In the genomic region with DNA sequence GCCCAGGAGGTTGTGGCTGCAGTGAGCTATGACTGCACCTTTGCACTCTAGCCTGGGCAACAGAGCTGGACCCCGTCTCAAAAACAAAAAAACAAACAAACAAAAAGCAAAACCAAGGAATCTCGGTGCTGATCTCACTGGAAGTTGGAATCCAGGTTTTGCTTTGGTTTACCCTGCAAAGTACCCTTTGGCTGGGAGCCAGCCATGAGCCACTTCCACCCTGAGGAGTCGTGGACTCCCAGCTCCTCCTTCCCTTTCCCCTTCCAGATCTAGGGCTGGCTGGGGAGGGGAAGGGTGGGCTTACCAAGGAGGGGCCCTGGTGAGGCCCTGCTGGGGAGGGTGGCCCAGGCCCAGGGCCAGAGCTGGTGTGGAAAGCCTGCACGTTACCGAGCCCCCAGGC, we compare ENCODE assay signal across 24 cellular contexts. TPM values are rescaled to one million over a fixed set of nuclear protein-coding genes. Genes with fewer than 3 reads are reported as not detected.
A peak's percentile ranks its signal among the peaks of the same experiment; 100 is the strongest.
DNase-seq lines count a peak whose midpoint lies in the region; ATAC-seq and TF ChIP-seq lines count a peak whose summit lies in the region.
"Had no signal": no experiment of that assay in that cellular context is flagged by ENCODE, and none has a peak within 500 bp of the region (broad histone marks: within the 10 kb centered on the region; RNA-seq: fewer than 3 reads in every experiment).

No MANE protein-coding gene starts in this region.

- no peaks in the 10 kb centered on the region for H3K4me1 Mint-ChIP-seq in CD8-positive, alpha-beta memory T cell
- H3K4me1 Mint-ChIP-seq in CD14-positive monocyte: no peaks in the 10 kb centered on the region
- H3K4me1 Mint-ChIP-seq: activated CD4-positive, alpha-beta memory T cell treated with anti-CD3 and anti-CD28 coated beads, Interleukin-2, amount 10 ng/mL, durations not matched to agents 7 days and 5 days; activated naive CD4-positive, alpha-beta T cell treated with anti-CD3 and anti-CD28 coated beads, Interleukin-2, amount 10 ng/mL, durations not matched to agents 7 days and 5 days; naive B cell had no signal

- no peaks in the 10 kb centered on the region for H3K9me3 ChIP-seq in prostate gland
- H3K9me3 ChIP-seq in CD8-positive, alpha-beta memory T cell (ENCODE audit: low read length): no peaks in the 10 kb centered on the region
- H3K9me3 ChIP-seq: colonic mucosa had no signal

- H3K4me3 Mint-ChIP-seq in CD8-positive, alpha-beta memory T cell: no peak overlapping the region
- H3K4me3 Mint-ChIP-seq in CD14-positive monocyte: no peak overlapping the region
- H3K4me3 Mint-ChIP-seq: activated CD4-positive, alpha-beta memory T cell treated with anti-CD3 and anti-CD28 coated beads, Interleukin-2, amount 10 ng/mL, durations not matched to agents 7 days and 5 days; activated naive CD4-positive, alpha-beta T cell treated with anti-CD3 and anti-CD28 coated beads, Interleukin-2, amount 10 ng/mL, durations not matched to agents 7 days and 5 days; activated T-cell treated with anti-CD3 and anti-CD28 coated beads, Interleukin-2, amount 50 U/mL, for 24 hours; CD8-positive, alpha-beta T cell; naive B cell; stimulated activated naive CD8-positive, alpha-beta T cell treated with anti-CD3 and anti-CD28 coated beads, Interleukin-15, Interleukin-2, amounts not matched to agents 100 ng/mL and 50 ng/mL, for 24 hours; T-helper 17 cell had no signal

- no peak overlapping the region for H3K4me3 ChIP-seq in prostate gland
- no peak overlapping the region for H3K4me3 ChIP-seq in CD8-positive, alpha-beta memory T cell (ENCODE audit: low read length)
- H3K4me3 ChIP-seq: colonic mucosa had no signal

- POLR2A ChIA-PET in CD8-positive, alpha-beta memory T cell (lab: Charles Lee): no interaction called here

- 48% methylated on average over 5 of the region's 5 CpGs for WGBS in prostate gland

- peak overlapping the region; percentile 39 for H3K27ac ChIP-seq in epithelial cell of prostate
- peak overlapping the region; percentile 37 to 43 for H3K27ac ChIP-seq in prostate gland
- no peak overlapping the region for H3K27ac ChIP-seq in CD8-positive, alpha-beta memory T cell (ENCODE audit: low read depth, low read length)
- H3K27ac ChIP-seq: colonic mucosa had no signal

- peak; percentile 16 for DNase-seq in COR-L47 (lab: John Stamatoyannopoulos, UW)
- DNase-seq in NCI-H69 (lab: John Stamatoyannopoulos, UW): peak; percentile 92
- DNase-seq in epithelial cell of prostate (ENCODE audit: low read depth, low spot score): no peak
- DNase-seq in prostate gland (ENCODE audit: low spot score): no peak
- no peak for DNase-seq in H4 (ENCODE audit: low spot score)
- DNase-seq in CD8-positive, alpha-beta memory T cell: no peak
- no peak for DNase-seq in CD14-positive monocyte (ENCODE audit: low spot score)
- DNase-seq: activated CD4-positive, alpha-beta memory T cell treated with anti-CD3 and anti-CD28 coated beads, Interleukin-2, amount 10 ng/mL, durations not matched to agents 7 days and 5 days; activated naive CD4-positive, alpha-beta T cell treated with anti-CD3 and anti-CD28 coated beads, Interleukin-2, amount 10 ng/mL, durations not matched to agents 7 days and 5 days; activated T-cell treated with anti-CD3 and anti-CD28 coated beads, Interleukin-2, amount 50 U/mL, for 24 hours; CD8-positive, alpha-beta T cell; colonic mucosa; hypothalamus; KBM-7; kidney; naive B cell; NCI-H1048; NCI-H2107; NCI-H524 treated with DMSO at 0.1 percent for 48 hours; posterior cingulate gyrus; stimulated activated CD4-positive, alpha-beta T cell treated with anti-CD3 and anti-CD28 coated beads, Interleukin-2, amount 100 ng/mL, for 48 hours; T-helper 17 cell had no signal

- intact Hi-C loops in prostate gland (cut with DNase I): no loop called here
- intact Hi-C loops in CD14-positive monocyte (cut with micrococcal nuclease): no loop called here

- peaks cover 2 to 3% of the 10 kb centered on the region in 2 donors for H3K27me3 Mint-ChIP-seq in CD8-positive, alpha-beta memory T cell
- H3K27me3 Mint-ChIP-seq in CD14-positive monocyte (ENCODE audit: low read depth in 3 of 3): peaks cover 0 to 8% (median 0%) of the 10 kb centered on the region in 3 donors
- H3K27me3 Mint-ChIP-seq: activated CD4-positive, alpha-beta memory T cell treated with anti-CD3 and anti-CD28 coated beads, Interleukin-2, amount 10 ng/mL, durations not matched to agents 7 days and 5 days; activated naive CD4-positive, alpha-beta T cell treated with anti-CD3 and anti-CD28 coated beads, Interleukin-2, amount 10 ng/mL, durations not matched to agents 7 days and 5 days; stimulated activated naive CD8-positive, alpha-beta T cell treated with anti-CD3 and anti-CD28 coated beads, Interleukin-15, Interleukin-2, amounts not matched to agents 100 ng/mL and 50 ng/mL, for 24 hours had no signal

- no peaks in the 10 kb centered on the region for H3K9me3 Mint-ChIP-seq in CD8-positive, alpha-beta memory T cell
- no peaks in the 10 kb centered on the region for H3K9me3 Mint-ChIP-seq in CD14-positive monocyte
- H3K9me3 Mint-ChIP-seq: activated CD4-positive, alpha-beta memory T cell treated with anti-CD3 and anti-CD28 coated beads, Interleukin-2, amount 10 ng/mL, durations not matched to agents 7 days and 5 days; activated naive CD4-positive, alpha-beta T cell treated with anti-CD3 and anti-CD28 coated beads, Interleukin-2, amount 10 ng/mL, durations not matched to agents 7 days and 5 days; activated T-cell treated with anti-CD3 and anti-CD28 coated beads, Interleukin-2, amount 50 U/mL, for 24 hours; CD8-positive, alpha-beta T cell; naive B cell; stimulated activated naive CD8-positive, alpha-beta T cell treated with anti-CD3 and anti-CD28 coated beads, Interleukin-15, Interleukin-2, amounts not matched to agents 100 ng/mL and 50 ng/mL, for 24 hours had no signal

- no peak for ATAC-seq in GM21447 (IDR thresholded peaks at IDR 0.05; ENCODE audit: unreplicated experiment)
- ATAC-seq: CD8-positive, alpha-beta T cell; T-helper 17 cell had no signal

- TF ChIP-seq CTCF in prostate gland (IDR thresholded peaks at IDR 0.05): no peak
- no peak for TF ChIP-seq CTCF in CD14-positive monocyte (IDR thresholded peaks at IDR 0.05)

- CTCF ChIA-PET in CD8-positive, alpha-beta memory T cell (lab: Charles Lee): no interaction called here

- H3K27me3 ChIP-seq in prostate gland (replicated peaks; ENCODE audit: insufficient read depth): no peaks in the 10 kb centered on the region
- H3K27me3 ChIP-seq in CD8-positive, alpha-beta memory T cell (ENCODE audit: insufficient read depth, low read length, poor library complexity, severe bottlenecking): no peaks in the 10 kb centered on the region
- H3K27me3 ChIP-seq: colonic mucosa had no signal

- H3K4me1 ChIP-seq in prostate gland (replicated peaks): no peaks in the 10 kb centered on the region
- H3K4me1 ChIP-seq in CD8-positive, alpha-beta memory T cell (ENCODE audit: insufficient read depth, low read length): no peaks in the 10 kb centered on the region
- H3K4me1 ChIP-seq: colonic mucosa had no signal

- no peaks in the 10 kb centered on the region for H3K36me3 ChIP-seq in prostate gland
- no peaks in the 10 kb centered on the region for H3K36me3 ChIP-seq in CD8-positive, alpha-beta memory T cell (ENCODE audit: insufficient read depth, low read length)
- H3K36me3 ChIP-seq: colonic mucosa had no signal

- no peak overlapping the region for H3K27ac Mint-ChIP-seq in CD8-positive, alpha-beta memory T cell
- no peak overlapping the region for H3K27ac Mint-ChIP-seq in CD14-positive monocyte
- H3K27ac Mint-ChIP-seq: activated CD4-positive, alpha-beta memory T cell treated with anti-CD3 and anti-CD28 coated beads, Interleukin-2, amount 10 ng/mL, durations not matched to agents 7 days and 5 days; activated naive CD4-positive, alpha-beta T cell treated with anti-CD3 and anti-CD28 coated beads, Interleukin-2, amount 10 ng/mL, durations not matched to agents 7 days and 5 days; activated T-cell treated with anti-CD3 and anti-CD28 coated beads, Interleukin-2, amount 50 U/mL, for 24 hours; CD8-positive, alpha-beta T cell; naive B cell; stimulated activated naive CD8-positive, alpha-beta T cell treated with anti-CD3 and anti-CD28 coated beads, Interleukin-15, Interleukin-2, amounts not matched to agents 100 ng/mL and 50 ng/mL, for 24 hours; T-helper 17 cell had no signal

- no peak for TF ChIP-seq POLR2A in prostate gland (IDR thresholded peaks at IDR 0.05)

- H3K36me3 Mint-ChIP-seq in CD8-positive, alpha-beta memory T cell: no peaks in the 10 kb centered on the region
- H3K36me3 Mint-ChIP-seq in CD14-positive monocyte: no peaks in the 10 kb centered on the region
- H3K36me3 Mint-ChIP-seq: activated naive CD4-positive, alpha-beta T cell treated with anti-CD3 and anti-CD28 coated beads, Interleukin-2, amount 10 ng/mL, durations not matched to agents 7 days and 5 days; CD8-positive, alpha-beta T cell; naive B cell had no signal

RNA-seq across cellular contexts. Expression of gene FBLN1, which starts 28.8 kb away (rescaled TPM):
- 100 to 1,000 TPM; 125 to 144 TPM for total RNA-seq in prostate gland
- total RNA-seq in H4 (2014; rRNA removed; shearing (Covaris generic)): 0.37 and 1.0 TPM in 2 replicates
- total RNA-seq in CD8-positive, alpha-beta memory T cell: not detected
- polyA plus RNA-seq in CD8-positive, alpha-beta memory T cell: not detected
- under 1 TPM in 1 of 2 donors, not detected in 1; 0.17 TPM for polyA plus RNA-seq in CD14-positive monocyte
- total RNA-seq: activated CD4-positive, alpha-beta memory T cell treated with anti-CD3 and anti-CD28 coated beads, Interleukin-2, amount 10 ng/mL, durations not matched to agents 7 days and 5 days; CD8-positive, alpha-beta T cell had no signal

Comparison
In these comparisons a context has a peak if more than half of its experiments do, and no peak if none do; other contexts are left out.
1. DNase-seq: peak in COR-L47 (single experiment) and NCI-H69 (single experiment); none in epithelial cell of prostate (single experiment), prostate gland (single experiment), H4 (single experiment), CD8-positive, alpha-beta memory T cell (0 of 5) and CD14-positive monocyte (single experiment).
2. RNA of gene FBLN1, which starts 28.8 kb away (total RNA-seq): 125 to 144 TPM in prostate gland; 0.37 to 1.0 TPM in H4 and not detected in CD8-positive, alpha-beta memory T cell; every median in the first group is over 10 times any median in the second.